ENCODE assay signal across 2 cellular contexts in the genomic region with DNA sequence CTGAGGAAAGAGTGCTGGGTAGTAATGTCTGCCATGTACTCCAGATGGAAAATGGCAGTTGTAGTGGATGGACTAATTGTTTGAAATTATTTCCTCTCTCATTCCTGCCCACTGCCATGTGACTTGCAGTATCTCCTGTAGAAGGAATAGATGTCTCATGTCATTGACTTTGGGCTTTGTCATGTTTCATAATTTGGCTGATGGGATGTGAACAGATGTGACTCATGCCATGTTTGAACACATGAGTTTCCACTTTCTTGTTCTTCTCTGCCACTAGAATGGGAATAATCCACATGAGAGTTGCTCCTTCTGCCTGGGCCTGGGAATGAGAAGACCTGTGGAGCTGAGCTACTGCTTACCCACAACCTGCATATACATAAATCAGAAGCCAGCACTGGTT.
TF ChIP-seq lines count a peak whose summit lies in the region.

No MANE protein-coding gene starts in this region.

TF ChIP-seq in A549, 52 proteins besides CTCF, POLR2A, EP300 and RAD21:
- TF ChIP-seq FOSL2 (IDR thresholded peaks at IDR 0.05) (no peak), FOSL2 (CRISPR knock-in tag; IDR thresholded peaks at IDR 0.05) (peak; percentile 33; the same call in 1 of the 2 replicates), CBX8 (IDR thresholded peaks at IDR 0.05) (no peak)
TF ChIP-seq in A549: peak in this region for 1.

TF ChIP-seq in K562, 482 proteins besides CTCF, POLR2A, EP300 and RAD21:
- TF ChIP-seq FOSL1 (tag; conservative IDR thresholded peaks at IDR 0.05): peak; percentile 58
- TF ChIP-seq KDM1A (IDR thresholded peaks at IDR 0.05): 0 out of 4 replicates have a peak, but pooled peaks of 1 of the 2 experiments have one; percentile 41
- no peak for TF ChIP-seq NFRKB (IDR thresholded peaks at IDR 0.05; ENCODE audit: low read depth)
- TF ChIP-seq, protein P1, sequence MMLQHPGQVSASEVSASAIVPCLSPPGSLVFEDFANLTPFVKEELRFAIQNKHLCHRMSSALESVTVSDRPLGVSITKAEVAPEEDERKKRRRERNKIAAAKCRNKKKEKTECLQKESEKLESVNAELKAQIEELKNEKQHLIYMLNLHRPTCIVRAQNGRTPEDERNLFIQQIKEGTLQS (IDR thresholded peaks at IDR 0.05): 0 out of 2 replicates have a peak, but pooled peaks have one; percentile 37
- TF ChIP-seq, protein P1 (CRISPR knock-in tag; conservative IDR thresholded peaks at IDR 0.05): no peak
